16 cellular contexts compared by ENCODE assay signal in the genomic region with DNA sequence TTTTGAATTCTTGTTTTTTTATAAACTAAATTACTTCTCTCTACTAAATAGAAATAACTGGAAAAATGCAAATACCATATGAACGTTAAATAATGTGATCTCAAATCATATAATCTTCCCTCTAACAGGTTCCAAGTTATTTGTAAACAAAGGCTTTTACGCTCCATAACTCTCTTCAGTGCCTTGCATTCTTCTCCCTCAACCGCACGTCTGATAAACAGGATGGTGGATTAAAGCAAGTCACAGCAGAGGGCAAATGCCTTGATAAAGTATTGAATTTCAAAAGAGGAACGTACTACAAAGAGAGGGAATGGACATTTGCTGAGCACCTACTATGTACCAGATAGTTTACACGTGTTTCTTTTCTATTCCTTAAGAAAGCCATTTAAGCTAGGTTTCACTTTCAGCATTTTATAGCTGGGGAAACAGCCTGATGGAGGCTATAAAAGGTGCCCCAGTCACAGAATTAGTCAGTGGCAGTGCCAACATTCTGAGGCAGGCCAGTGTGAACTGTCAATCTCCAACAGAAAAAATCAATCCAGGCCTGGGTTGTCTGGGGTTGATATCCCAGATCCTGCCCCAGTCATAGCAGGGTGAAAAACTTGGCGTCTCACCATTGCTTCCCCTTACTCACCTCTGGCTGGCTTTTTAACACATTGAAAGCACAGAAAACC. TPM values are rescaled to one million over a fixed set of nuclear protein-coding genes. Genes with fewer than 3 reads are reported as not detected.
DNase-seq lines count a peak whose midpoint lies in the region; ATAC-seq, FAIRE-seq and TF ChIP-seq lines count a peak whose summit lies in the region.
"Had no signal": no experiment of that assay in that cellular context is flagged by ENCODE, and none has a peak within 500 bp of the region (broad histone marks: within the 10 kb centered on the region; RNA-seq: fewer than 3 reads in every experiment).

No MANE protein-coding gene starts in this region.

- RAD21 ChIA-PET in GM12878 (lab: Charles Lee; ENCODE audit: unreplicated experiment): interaction anchor here (0.7 kb wide), 1 partner anchor 13 kb away, joined by 3 read pairs; no protein-coding TSS in a partner anchor

- H3K4me3 ChIP-seq in GM12878: no peak overlapping the region
- no peak overlapping the region for H3K4me3 ChIP-seq in tibial artery

- no TSS peak for BruUV-seq in GM12878 (replicated peaks; lab: Mats Ljungman, UMichigan)

- H3K27ac ChIP-seq in GM12878 (ENCODE audit: control insufficient read depth, insufficient read depth) (peak overlapping the region; percentile 46), tibial artery (no peak overlapping the region)

- TF ChIP-seq CTCF in GM12878 (IDR thresholded peaks at IDR 0.05 in 2 of 3, conservative IDR thresholded peaks at IDR 0.05 in 1 of 3; ENCODE audit: control insufficient read depth in 2 of 3, extremely low read depth in 1 of 3, insufficient read depth in 1 of 3, low read depth in 3 of 3, low read length in 3 of 3): no peak
- TF ChIP-seq CTCF in tibial artery (IDR thresholded peaks at IDR 0.05): no peak

- no peaks in the 10 kb centered on the region for H3K27me3 ChIP-seq in GM12878 (replicated peaks in 1 of 2; ENCODE audit: control insufficient read depth in 2 of 2, insufficient read depth in 2 of 2, low read length in 1 of 2)
- no peaks in the 10 kb centered on the region for H3K27me3 ChIP-seq in tibial artery

- no peak for TF ChIP-seq EP300 in GM12878 (IDR thresholded peaks at IDR 0.05; ENCODE audit: borderline replicate concordance in 1 of 2, control insufficient read depth in 1 of 2, low read depth in 2 of 2, low read length in 2 of 2)

- in situ Hi-C loops in ACHN (cut with HindIII; ENCODE audit: low pct_ligation_motif_present, low pct_unique_long_range_greater_than_20kb, low sequenced_read_pairs): no loop called here
- in situ Hi-C loops in GM18951 (cut with MboI; ENCODE audit: low sequenced_read_pairs, unreplicated experiment): no loop called here
- in situ Hi-C loops in GM12878 (cut with MboI): no loop called here

- DNase-seq in ACHN: peak; percentile 25
- no peak for DNase-seq in GM12878 (ENCODE audit: low read depth, low spot score)
- no peak for DNase-seq in left lobe of liver (ENCODE audit: low spot score)
- no peak for DNase-seq in tibial artery
- DNase-seq in NCI-H1930 (lab: John Stamatoyannopoulos, UW): no peak
- DNase-seq in iPS-NIHi11 (ENCODE audit: low spot score): no peak
- DNase-seq in foreskin melanocyte: no peak
- DNase-seq: DMS53; HCEC 1CT; MV-4-11; NCI-H1417 treated with DMSO at 0.1 percent for 48 hours; NCI-H2029 treated with DMSO at 0.1 percent for 48 hours; NCI-H2227 treated with DMSO at 0.1 percent for 48 hours; NCI-H526; NK-92 treated with Interleukin-12 subunit alpha and Interleukin-12 subunit beta, amount 100 ng/mL, for 24 hours had no signal

- FAIRE-seq in GM12878 (lab: Jason Lieb, UNC): no peak

- H3K36me3 ChIP-seq in GM12878 (ENCODE audit: control insufficient read depth in 2 of 2, insufficient read depth in 2 of 2, low read length in 1 of 2) (peaks cover 1 to 13% of the 10 kb centered on the region in 2 experiments), tibial artery (peaks cover 65 to 84% (median 76%) of the 10 kb centered on the region in 3 donors)

- peaks cover 3% of the 10 kb centered on the region for H3K79me2 ChIP-seq in GM12878 (ENCODE audit: control insufficient read depth, insufficient read depth, low read length)

- intact Hi-C loops in GM12878 (cut with micrococcal nuclease; ENCODE audit: unreplicated experiment): no loop called here
- intact Hi-C loops in tibial artery (cut with DNase I; ENCODE audit: low total_unique reads): no loop called here

- ATAC-seq in GM12878 (peak; percentile 73), left lobe of liver (peak; percentile 99)

- CTCF ChIA-PET in GM12878 (lab: Yijun Ruan, JAX): no interaction called here

- H4K20me1 ChIP-seq in GM12878 (ENCODE audit: control insufficient read depth, insufficient read depth): no peaks in the 10 kb centered on the region

- H3K4me1 ChIP-seq in GM12878 (ENCODE audit: control insufficient read depth, insufficient read depth, low read length) (peaks cover 19% of the 10 kb centered on the region), tibial artery (no peaks in the 10 kb centered on the region)

- peak; percentile 21 for TF ChIP-seq POLR2A in GM18951 (IDR thresholded peaks at IDR 0.05; ENCODE audit: extremely low read depth, insufficient read depth, insufficient read length)
- TF ChIP-seq POLR2A in GM12878 (IDR thresholded peaks at IDR 0.05; ENCODE audit: low read depth, low read length): no peak

- H3K4me2 ChIP-seq in GM12878 (ENCODE audit: control insufficient read depth, insufficient read depth): peak overlapping the region; percentile 62

- peak overlapping the region; percentile 7; the same call in 1 of the 2 replicates for H3K9ac ChIP-seq in GM12878 (ENCODE audit: control insufficient read depth, insufficient read depth, low read length)

- H3K9me3 ChIP-seq in GM12878 (replicated peaks; ENCODE audit: control insufficient read depth, insufficient read depth, low read length) (no peaks in the 10 kb centered on the region), tibial artery (no peaks in the 10 kb centered on the region)

- POLR2A ChIA-PET in GM12878 (lab: Charles Lee): no interaction called here

- TF ChIP-seq RAD21 in GM12878 (IDR thresholded peaks at IDR 0.05; ENCODE audit: insufficient read depth, low read depth, low read length): no peak

- no peak overlapping the region for H2AFZ ChIP-seq in GM12878 (ENCODE audit: control insufficient read depth, low read depth, low read length)

- SMC1A ChIA-PET in GM12878 (lab: Charles Lee; ENCODE audit: uncharacterized antibody, unreplicated experiment): interaction anchor here (0.6 to 1.0 kb wide), 2 partner anchors 12 to 23 kb away, joined by 3 read pairs; no protein-coding TSS in a partner anchor

- WGBS in GM12878 (ENCODE audit: insufficient coverage, insufficient replicate concordance, low lambda C conversion rate, missing lambda C conversion rate): 30% methylated on average over 7 of the region's 7 CpGs

TF ChIP-seq in GM12878, 131 proteins besides CTCF, POLR2A, EP300 and RAD21 (continues in another document):
- TF ChIP-seq CEBPB (IDR thresholded peaks at IDR 0.05; ENCODE audit: borderline replicate concordance in 1 of 2, low read depth in 2 of 2, low read length in 2 of 2) (no peak), SMAD1 (IDR thresholded peaks at IDR 0.05; ENCODE audit: low read depth, partially characterized antibody) (no peak), SIX5 (IDR thresholded peaks at IDR 0.05; ENCODE audit: low read depth, low read length, severe bottlenecking) (no peak), RFX5 (IDR thresholded peaks at IDR 0.05; ENCODE audit: low read depth, low read length) (no peak), TCF12 (IDR thresholded peaks at IDR 0.05; ENCODE audit: low read depth, low read length) (no peak), MTA2 (IDR thresholded peaks at IDR 0.05; ENCODE audit: low read depth) (no peak), KDM1A (IDR thresholded peaks at IDR 0.05; ENCODE audit: borderline replicate concordance) (no peak), POU2F2 (IDR thresholded peaks at IDR 0.05; ENCODE audit: borderline replicate concordance, low read depth, low read length) (no peak)
- TF ChIP-seq, protein P1, sequence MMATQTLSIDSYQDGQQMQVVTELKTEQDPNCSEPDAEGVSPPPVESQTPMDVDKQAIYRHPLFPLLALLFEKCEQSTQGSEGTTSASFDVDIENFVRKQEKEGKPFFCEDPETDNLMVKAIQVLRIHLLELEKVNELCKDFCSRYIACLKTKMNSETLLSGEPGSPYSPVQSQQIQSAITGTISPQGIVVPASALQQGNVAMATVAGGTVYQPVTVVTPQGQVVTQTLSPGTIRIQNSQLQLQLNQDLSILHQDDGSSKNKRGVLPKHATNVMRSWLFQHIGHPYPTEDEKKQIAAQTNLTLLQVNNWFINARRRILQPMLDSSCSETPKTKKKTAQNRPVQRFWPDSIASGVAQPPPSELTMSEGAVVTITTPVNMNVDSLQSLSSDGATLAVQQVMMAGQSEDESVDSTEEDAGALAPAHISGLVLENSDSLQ (IDR thresholded peaks at IDR 0.05): no peak

RNA-seq across cellular contexts. Expression of gene MRPS31, which starts 15.8 kb away (rescaled TPM):
- 47.7 and 57.4 TPM in 2 replicates for total RNA-seq in GM12878 (2013; cell fraction: nucleolus; rRNA removed)
- 20.3 and 21.9 TPM in 2 replicates for total RNA-seq in GM12878 (2014; rRNA removed)
- total RNA-seq in GM12878 (2014; rRNA removed; fragmentation: Illumina TruSeq; extraction: Trizol): 41.9 and 45.4 TPM in 2 replicates
- 25.8 and 27.1 TPM in 2 replicates for total RNA-seq in GM12878 (2021)
- polyA plus RNA-seq in GM12878 (2011; ENCODE audit: low read depth): 19.2 TPM
- 41.4 and 58.2 TPM in 2 replicates for polyA plus RNA-seq in GM12878 (2011; rRNA removed)
- 12.9 and 16.4 TPM in 2 replicates for polyA plus RNA-seq in GM12878 (2011; cell fraction: cytosol; rRNA removed)
- 35.3 and 38.7 TPM in 2 replicates for polyA plus RNA-seq in GM12878 (2011; cell fraction: nucleus; rRNA removed)
- 26.6 and 29.0 TPM in 2 replicates for polyA plus RNA-seq in GM12878 (2012)
- 44.3 and 53.7 TPM in 2 replicates for polyA plus RNA-seq in GM12878 (2014; fragmentation: Illumina TruSeq; extraction: Trizol)
- polyA plus RNA-seq in GM12878 (2014; fragmentation: Nextera tagmentation; extraction: Ambion mirVana): 10 to 100 TPM; 50.6 to 60.9 TPM
- 27.5 and 33.7 TPM in 2 replicates for polyA plus RNA-seq in GM12878 (2014; rRNA removed)
- 10 to 100 TPM; 47.8 to 56.3 TPM for polyA plus RNA-seq in GM12878 (2016; fragmentation: Nextera tagmentation; extraction: Ambion mirVana)
- 10.3 and 12.1 TPM in 2 replicates for polyA minus RNA-seq in GM12878 (2011; rRNA and poly(A)+ RNA removed)
- 4.9 and 6.4 TPM in 2 replicates for polyA minus RNA-seq in GM12878 (2011; cell fraction: cytosol; rRNA and poly(A)+ RNA removed)
- polyA minus RNA-seq in GM12878 (2011; cell fraction: nucleus; rRNA and poly(A)+ RNA removed): 10.9 and 15.6 TPM in 2 replicates
- total RNA-seq in left lobe of liver: 14.9 TPM

RNA-seq across cellular contexts. Expression of gene SLC25A15, which starts 34.2 kb away (rescaled TPM):
- 5.0 and 5.8 TPM in 2 replicates for total RNA-seq in GM12878 (2013; cell fraction: nucleolus; rRNA removed)
- total RNA-seq in GM12878 (2014; rRNA removed) (20.6 and 25.0 TPM in 2 replicates), GM12878 (2014; rRNA removed; fragmentation: Illumina TruSeq; extraction: Trizol) (14.8 and 15.7 TPM in 2 replicates), GM12878 (2021) (16.0 and 18.5 TPM in 2 replicates), left lobe of liver (141 TPM)
- polyA plus RNA-seq in GM12878 (2011; ENCODE audit: low read depth): 2.3 TPM
- polyA plus RNA-seq in GM12878 (2011; rRNA removed) (9.1 and 11.6 TPM in 2 replicates), GM12878 (2014; fragmentation: Illumina TruSeq; extraction: Trizol) (11.8 and 13.6 TPM in 2 replicates), GM12878 (2014; fragmentation: Nextera tagmentation; extraction: Ambion mirVana) (1 to 10 TPM; 2.7 to 3.6 TPM), GM12878 (2014; rRNA removed) (14.6 and 15.1 TPM in 2 replicates), GM12878 (2016; fragmentation: Nextera tagmentation; extraction: Ambion mirVana) (10 to 100 TPM; 19.6 to 20.5 TPM)
- polyA plus RNA-seq in GM12878 (2011; cell fraction: cytosol; rRNA removed): 7.8 and 8.6 TPM in 2 replicates
- polyA plus RNA-seq in GM12878 (2011; cell fraction: nucleus; rRNA removed): 4.3 and 4.5 TPM in 2 replicates
- 5.1 and 6.8 TPM in 2 replicates for polyA plus RNA-seq in GM12878 (2012)
- polyA minus RNA-seq in GM12878 (2011; rRNA and poly(A)+ RNA removed): 10.9 and 19.0 TPM in 2 replicates
- polyA minus RNA-seq in GM12878 (2011; cell fraction: cytosol; rRNA and poly(A)+ RNA removed): 6.3 TPM in 2 replicates
- polyA minus RNA-seq in GM12878 (2011; cell fraction: nucleus; rRNA and poly(A)+ RNA removed): 1.7 and 2.5 TPM in 2 replicates
